Comparison of ENCODE assay signal across 19 cellular contexts in the genomic region with DNA sequence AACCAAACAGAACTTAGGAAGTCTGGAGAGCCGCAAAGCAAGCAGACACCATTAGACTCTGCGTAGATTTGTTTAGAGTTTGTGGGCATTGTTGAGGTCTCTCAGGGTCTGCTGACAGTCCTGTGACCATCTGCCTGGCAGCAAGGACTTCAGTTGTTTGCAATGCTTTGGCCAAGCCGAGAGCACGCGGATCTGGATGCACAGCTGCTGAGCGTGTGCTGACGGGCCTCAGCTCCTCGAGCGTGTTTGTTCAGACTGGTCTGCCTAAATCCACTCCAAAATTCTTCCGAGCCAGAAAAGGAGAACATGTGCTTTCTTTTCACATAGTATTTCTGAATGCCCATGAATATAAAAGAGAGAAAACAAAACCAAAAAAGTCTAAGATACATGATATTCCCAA.
A peak's percentile ranks its signal among the peaks of the same experiment; 100 is the strongest.
DNase-seq lines count a peak whose midpoint lies in the region; ATAC-seq and TF ChIP-seq lines count a peak whose summit lies in the region.
"Had no signal": no experiment of that assay in that cellular context is flagged by ENCODE, and none has a peak within 500 bp of the region (broad histone marks: within the 10 kb centered on the region; RNA-seq: fewer than 3 reads in every experiment).

No MANE protein-coding gene starts in this region.

- DNase-seq in DMS153 (lab: John Stamatoyannopoulos, UW) (peak; percentile 37), NCI-H2029 (lab: John Stamatoyannopoulos, UW) (peak; percentile 51), SK-MEL-5 (ENCODE audit: low read depth, low spot score) (peak; percentile 32), neural crest cell (ENCODE audit: low read depth, low spot score) (no peak), immature natural killer cell (no peak), vagina (ENCODE audit: extremely low spot score in 2 of 2) (no peak)
- DNase-seq: activated CD4-positive, alpha-beta T cell treated with anti-CD3 and anti-CD28 coated beads for 1 hour; activated CD8-positive, alpha-beta memory T cell treated with anti-CD3 and anti-CD28 coated beads, Interleukin-2, amount 50 U/mL, for 4 hours; Caco-2; foreskin fibroblast; GDM1; NCI-H187; stimulated activated CD4-positive, alpha-beta T cell treated with anti-CD3 and anti-CD28 coated beads, Interleukin-12 subunit alpha, Interleukin-12 subunit beta, amount 100 ng/mL, for 4 hours; stimulated activated naive CD4-positive, alpha-beta T cell treated with Interleukin-2 at 50 U/mL for 16 hours had no signal

- H3K4me3 Mint-ChIP-seq in neural crest cell, result no peak overlapping the region
- H3K4me3 Mint-ChIP-seq in immature natural killer cell, result no peak overlapping the region
- H3K4me3 Mint-ChIP-seq: T-helper 2 cell treated with Interferon-gamma antibody and Interleukin-4, amounts not matched to agents 5 μg/mL and 100 μg/mL, for 36 hours had no signal

- H3K9me3 Mint-ChIP-seq in neural crest cell (no peaks in the 10 kb centered on the region), immature natural killer cell (peaks cover 0 to 3% (median 0%) of the 10 kb centered on the region in 6 donors)
- H3K9me3 Mint-ChIP-seq: T-helper 2 cell treated with Interferon-gamma antibody and Interleukin-4, amounts not matched to agents 5 μg/mL and 100 μg/mL, for 36 hours had no signal

- peaks cover 4% of the 10 kb centered on the region for H3K4me1 ChIP-seq in vagina
- H3K4me1 ChIP-seq: ascending aorta, Caco-2 had no signal

- H3K27ac Mint-ChIP-seq in neural crest cell (ENCODE audit: unreplicated experiment) (peak overlapping the region; percentile 28), immature natural killer cell (no peak overlapping the region)
- H3K27ac Mint-ChIP-seq: T-helper 2 cell treated with Interferon-gamma antibody and Interleukin-4, amounts not matched to agents 5 μg/mL and 100 μg/mL, for 36 hours had no signal

- ATAC-seq in GM18502 (IDR thresholded peaks at IDR 0.05; ENCODE audit: poor library complexity, unreplicated experiment) (no peak), HG02970 (IDR thresholded peaks at IDR 0.05; ENCODE audit: low FRiP score, unreplicated experiment) (no peak)
- ATAC-seq: left lobe of liver had no signal

- H3K36me3 Mint-ChIP-seq in neural crest cell (ENCODE audit: low read depth) (no peaks in the 10 kb centered on the region), immature natural killer cell (no peaks in the 10 kb centered on the region)

- H3K36me3 ChIP-seq in vagina, result no peaks in the 10 kb centered on the region
- H3K36me3 ChIP-seq: ascending aorta had no signal

- no peak for TF ChIP-seq POLR2A in vagina (IDR thresholded peaks at IDR 0.05)

- H3K27me3 ChIP-seq in vagina, result no peaks in the 10 kb centered on the region
- H3K27me3 ChIP-seq: ascending aorta had no signal

- H3K9me3 ChIP-seq in vagina, result no peaks in the 10 kb centered on the region
- H3K9me3 ChIP-seq: ascending aorta had no signal

- intact Hi-C loops in vagina (cut with DNase I), result no loop called here

- no peak for TF ChIP-seq CTCF in neural crest cell (conservative IDR thresholded peaks at IDR 0.05)
- TF ChIP-seq CTCF in vagina (IDR thresholded peaks at IDR 0.05), result no peak

- in situ Hi-C loops in SK-MEL-5 (cut with HindIII; ENCODE audit: low pct_unique_long_range_greater_than_20kb, low sequenced_read_pairs), result no loop called here

- H3K4me1 Mint-ChIP-seq in neural crest cell (no peaks in the 10 kb centered on the region), immature natural killer cell (no peaks in the 10 kb centered on the region)

- H3K27ac ChIP-seq in vagina, result no peak overlapping the region
- H3K27ac ChIP-seq: ascending aorta had no signal

- H3K27me3 Mint-ChIP-seq in neural crest cell (ENCODE audit: low read depth) (no peaks in the 10 kb centered on the region), immature natural killer cell (ENCODE audit: low read depth in 3 of 3) (peaks cover 0 to 6% (median 2%) of the 10 kb centered on the region in 3 donors)

- no peak overlapping the region for H3K4me3 ChIP-seq in vagina
- H3K4me3 ChIP-seq: ascending aorta had no signal

Comparison
In these comparisons a context has a peak if more than half of its experiments do, and no peak if none do; other contexts are left out.
1. DNase-seq: peak in DMS153 (single experiment), NCI-H2029 (single experiment) and SK-MEL-5 (single experiment); none in neural crest cell (single experiment), immature natural killer cell (0 of 3) and vagina (0 of 2).